In genomic region chr4:88189418-88189738, GRCh38 we compare ENCODE assay signal across 32 cellular contexts.
"Had no signal": no experiment of that assay in that cellular context is flagged by ENCODE, and none has a peak within 500 bp of the region (broad histone marks: within the 10 kb centered on the region; RNA-seq: fewer than 3 reads in every experiment).

No MANE protein-coding gene starts in this region.

- H3K36me3 ChIP-seq: brain microvascular endothelial cell, esophagus muscularis mucosa, gastroesophageal sphincter had no signal

- H3K4me1 ChIP-seq: esophagus muscularis mucosa, gastroesophageal sphincter had no signal

- H3K4me1 Mint-ChIP-seq: central memory CD8-positive, alpha-beta T cell had no signal

- H3K27me3 Mint-ChIP-seq: activated CD4-positive, alpha-beta memory T cell treated with anti-CD3 and anti-CD28 coated beads for 36 hours; activated CD4-positive, alpha-beta T cell treated with anti-CD3 and anti-CD28 coated beads for 36 hours; activated naive CD4-positive, alpha-beta T cell treated with anti-CD3 and anti-CD28 coated beads, Interleukin-2, amount 10 ng/mL, durations not matched to agents 7 days and 5 days; activated naive CD8-positive, alpha-beta T cell; dendritic cell treated with granulocyte-macrophage colony-stimulating factor and Interleukin-4, amounts not matched to agents 40 ng/mL and 50 ng/mL, for 4 days; T-helper 17 cell had no signal

- H3K27ac ChIP-seq: brain microvascular endothelial cell, coronary artery, dorsolateral prefrontal cortex, esophagus muscularis mucosa, gastroesophageal sphincter had no signal

- H3K4me3 Mint-ChIP-seq: activated CD4-positive, alpha-beta memory T cell treated with anti-CD3 and anti-CD28 coated beads for 36 hours; activated CD4-positive, alpha-beta T cell treated with anti-CD3 and anti-CD28 coated beads for 36 hours; activated CD4-positive, alpha-beta T cell treated with anti-CD3 and anti-CD28 coated beads, Interleukin-2, amount 10 ng/mL, durations not matched to agents 24 days and 14 days; activated naive CD4-positive, alpha-beta T cell treated with anti-CD3 and anti-CD28 coated beads, Interleukin-2, amount 10 ng/mL, durations not matched to agents 7 days and 5 days; activated naive CD8-positive, alpha-beta T cell; activated T-cell treated with anti-CD3 and anti-CD28 coated beads, Interleukin-2, amount 50 U/mL, for 24 hours; activated T-cell treated with anti-CD3 and anti-CD28 coated beads, Interleukin-2, amount 50 U/mL, for 72 hours; central memory CD8-positive, alpha-beta T cell; dendritic cell treated with granulocyte-macrophage colony-stimulating factor and Interleukin-4, amounts not matched to agents 40 ng/mL and 50 ng/mL, for 4 days; endodermal cell; T-helper 17 cell; T-helper 2 cell treated with Interferon-gamma antibody and Interleukin-4, amounts not matched to agents 5 μg/mL and 100 μg/mL, for 36 hours had no signal

- ATAC-seq: gastroesophageal sphincter, T-helper 17 cell had no signal

- H3K9me3 Mint-ChIP-seq: activated CD4-positive, alpha-beta memory T cell treated with anti-CD3 and anti-CD28 coated beads for 36 hours; activated CD4-positive, alpha-beta T cell treated with anti-CD3 and anti-CD28 coated beads, Interleukin-2, amount 10 ng/mL, durations not matched to agents 24 days and 14 days; activated naive CD4-positive, alpha-beta T cell treated with anti-CD3 and anti-CD28 coated beads, Interleukin-2, amount 10 ng/mL, durations not matched to agents 7 days and 5 days; activated T-cell treated with anti-CD3 and anti-CD28 coated beads, Interleukin-2, amount 50 U/mL, for 24 hours; activated T-cell treated with anti-CD3 and anti-CD28 coated beads, Interleukin-2, amount 50 U/mL, for 72 hours; central memory CD8-positive, alpha-beta T cell; dendritic cell treated with granulocyte-macrophage colony-stimulating factor and Interleukin-4, amounts not matched to agents 40 ng/mL and 50 ng/mL, for 4 days; endodermal cell; T-helper 2 cell treated with Interferon-gamma antibody and Interleukin-4, amounts not matched to agents 5 μg/mL and 100 μg/mL, for 36 hours had no signal

- FAIRE-seq: astrocyte, bronchial epithelial cell had no signal

- H3K36me3 Mint-ChIP-seq: activated CD4-positive, alpha-beta memory T cell treated with anti-CD3 and anti-CD28 coated beads for 36 hours; activated naive CD4-positive, alpha-beta T cell treated with anti-CD3 and anti-CD28 coated beads, Interleukin-2, amount 10 ng/mL, durations not matched to agents 7 days and 5 days; activated naive CD8-positive, alpha-beta T cell had no signal

- H3K27ac Mint-ChIP-seq: activated CD4-positive, alpha-beta memory T cell treated with anti-CD3 and anti-CD28 coated beads for 36 hours; activated CD4-positive, alpha-beta T cell treated with anti-CD3 and anti-CD28 coated beads for 36 hours; activated CD4-positive, alpha-beta T cell treated with anti-CD3 and anti-CD28 coated beads, Interleukin-2, amount 10 ng/mL, durations not matched to agents 24 days and 14 days; activated naive CD4-positive, alpha-beta T cell treated with anti-CD3 and anti-CD28 coated beads, Interleukin-2, amount 10 ng/mL, durations not matched to agents 7 days and 5 days; activated naive CD8-positive, alpha-beta T cell; activated T-cell treated with anti-CD3 and anti-CD28 coated beads, Interleukin-2, amount 50 U/mL, for 24 hours; activated T-cell treated with anti-CD3 and anti-CD28 coated beads, Interleukin-2, amount 50 U/mL, for 72 hours; dendritic cell treated with granulocyte-macrophage colony-stimulating factor and Interleukin-4, amounts not matched to agents 40 ng/mL and 50 ng/mL, for 4 days; endodermal cell; T-helper 17 cell; T-helper 2 cell treated with Interferon-gamma antibody and Interleukin-4, amounts not matched to agents 5 μg/mL and 100 μg/mL, for 36 hours had no signal

- H3K27me3 ChIP-seq: brain microvascular endothelial cell, dorsolateral prefrontal cortex, esophagus muscularis mucosa, gastroesophageal sphincter had no signal

- H3K9me3 ChIP-seq: esophagus muscularis mucosa had no signal

- DNase-seq: activated CD4-positive, alpha-beta T cell treated with anti-CD3 and anti-CD28 coated beads, Interleukin-2, amount 10 ng/mL, durations not matched to agents 24 days and 14 days; activated CD4-positive, CD25-positive, alpha-beta regulatory T cell; activated CD4-positive, CD25-positive, alpha-beta regulatory T cell treated with anti-CD3 and anti-CD28 coated beads, Interleukin-2, amount 50 U/mL, for 72 hours; activated CD8-positive, alpha-beta memory T cell treated with anti-CD3 and anti-CD28 coated beads, Interleukin-2, amount 50 U/mL, for 48 hours; activated gamma-delta T cell; activated naive CD4-positive, alpha-beta T cell; activated naive CD4-positive, alpha-beta T cell treated with anti-CD3 and anti-CD28 coated beads, Interleukin-2, amount 10 ng/mL, durations not matched to agents 7 days and 5 days; activated T-cell treated with anti-CD3 and anti-CD28 coated beads for 4 hours; activated T-cell treated with anti-CD3 and anti-CD28 coated beads, Interleukin-2, amount 50 U/mL, for 24 hours; activated T-cell treated with anti-CD3 and anti-CD28 coated beads, Interleukin-2, amount 50 U/mL, for 72 hours; amniotic stem cell; anterior cingulate cortex; brain microvascular endothelial cell; dorsolateral prefrontal cortex; effector memory CD4-positive, alpha-beta T cell; endodermal cell; erythroblast; foreskin melanocyte; head of caudate nucleus; T-helper 17 cell; T1000 had no signal

- H3K4me3 ChIP-seq: coronary artery, dorsolateral prefrontal cortex, esophagus muscularis mucosa, gastroesophageal sphincter had no signal
